ENCODE assay signal across 8 cellular contexts in the genomic region with DNA sequence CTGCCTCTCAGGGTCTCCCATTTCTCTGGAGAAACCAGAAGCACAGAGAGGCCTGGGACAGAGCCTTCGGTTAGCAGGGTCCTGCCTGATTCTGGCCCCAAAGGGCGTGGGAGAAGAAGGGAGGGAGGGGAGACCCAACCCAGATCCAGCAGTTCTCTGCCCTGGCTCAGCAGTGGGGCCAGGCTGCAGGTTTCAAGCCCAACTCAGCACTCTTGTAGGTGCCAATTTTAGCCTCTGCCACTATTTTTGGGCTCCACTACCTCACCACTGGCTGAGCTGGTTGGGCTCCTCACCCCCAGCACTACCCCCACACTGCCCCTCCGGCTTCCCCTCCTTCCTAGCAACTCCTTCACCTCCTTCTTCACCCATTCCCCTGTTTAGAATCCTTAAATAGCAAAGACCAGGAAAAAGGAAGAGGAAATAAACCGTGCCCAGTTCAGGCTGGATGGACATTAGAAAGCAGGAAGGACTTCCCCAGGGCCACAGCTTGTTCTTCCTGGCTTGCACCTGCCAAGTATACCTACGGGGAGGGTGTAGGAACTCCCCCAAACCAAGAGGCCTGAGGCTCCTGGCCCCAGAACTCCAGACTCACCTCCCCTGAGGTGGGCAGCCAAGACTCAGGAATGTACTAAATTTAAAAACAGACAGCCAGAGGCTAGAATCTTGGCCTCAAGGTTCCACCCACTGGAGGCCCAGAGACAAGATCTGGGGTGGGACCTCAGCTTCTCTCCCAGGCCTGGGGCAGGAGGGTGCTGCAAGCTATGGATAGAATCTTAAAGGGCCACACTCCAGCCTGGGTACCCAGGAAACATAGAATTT. TPM values are rescaled to one million over a fixed set of nuclear protein-coding genes. Genes with fewer than 3 reads are reported as not detected.
DNase-seq lines count a peak whose midpoint lies in the region; TF ChIP-seq lines count a peak whose summit lies in the region.

No MANE protein-coding gene starts in this region.

- H3K4me1 ChIP-seq in esophagus (ENCODE audit: control insufficient read depth in 2 of 2, insufficient read depth in 2 of 2, low read length in 1 of 2), result peaks cover 2 to 20% of the 10 kb centered on the region in 2 donors
- peaks cover 78% of the 10 kb centered on the region for H3K4me1 ChIP-seq in osteoblast (ENCODE audit: insufficient read depth, low read length)

- H3K79me2 ChIP-seq in osteoblast (ENCODE audit: insufficient read depth, low read length), result peaks cover 78% of the 10 kb centered on the region

- H3K9me3 ChIP-seq in esophagus (ENCODE audit: control insufficient read depth in 2 of 2, insufficient read depth in 1 of 2, low read depth in 1 of 2, low read length in 1 of 2) (no peaks in the 10 kb centered on the region), osteoblast (ENCODE audit: low read depth, low read length) (no peaks in the 10 kb centered on the region)

- peak overlapping the region; percentile 91 to 93 for H3K27ac ChIP-seq in esophagus (ENCODE audit: low read depth in 2 of 2, low read length in 1 of 2)
- H3K27ac ChIP-seq in osteoblast (ENCODE audit: low read depth, low read length), result peak overlapping the region; percentile 92

- peak; percentile 64 for TF ChIP-seq POLR2A in GM19193 (IDR thresholded peaks at IDR 0.05; ENCODE audit: extremely low read depth, insufficient read depth, insufficient read length)

- TF ChIP-seq CTCF in osteoblast (IDR thresholded peaks at IDR 0.05; ENCODE audit: extremely low read depth, low read depth, low read length), result no peak

- no peaks in the 10 kb centered on the region for H3K36me3 ChIP-seq in esophagus (ENCODE audit: control insufficient read depth in 2 of 2, insufficient read depth in 2 of 2, low read length in 1 of 2)
- H3K36me3 ChIP-seq in osteoblast (ENCODE audit: insufficient read depth, low read length), result no peaks in the 10 kb centered on the region

- DNase-seq in SIG-M5 (lab: John Stamatoyannopoulos, UW), result peak; percentile 29
- DNase-seq in osteoblast (ENCODE audit: insufficient read length, low spot score, missing footprints), result peak; percentile 85
- DNase-seq in T1000 (lab: John Stamatoyannopoulos, UW), result no peak
- no peak for DNase-seq in NCI-H1417 (lab: John Stamatoyannopoulos, UW)
- no peak for DNase-seq in NCI-H748 (lab: John Stamatoyannopoulos, UW; ENCODE audit: unreplicated experiment)
- DNase-seq in activated CD4-positive, CD25-positive, alpha-beta regulatory T cell treated with anti-CD3 and anti-CD28 coated beads, Interleukin-2, amount 50 U/mL, for 72 hours, result no peak

- H4K20me1 ChIP-seq in osteoblast (ENCODE audit: insufficient read depth, low read length), result peaks cover 17% of the 10 kb centered on the region

- H3K27me3 ChIP-seq in esophagus (ENCODE audit: control insufficient read depth in 1 of 2, insufficient read depth in 2 of 2, low read length in 2 of 2), result no peaks in the 10 kb centered on the region
- no peaks in the 10 kb centered on the region for H3K27me3 ChIP-seq in osteoblast (ENCODE audit: insufficient read depth, low read length)

- H3K4me3 ChIP-seq in esophagus (ENCODE audit: low read depth in 1 of 2, low read length in 2 of 2) (peak overlapping the region; percentile 76 to 94), osteoblast (ENCODE audit: insufficient read depth, low read length) (peak overlapping the region; percentile 91)

- no peak overlapping the region for H2AFZ ChIP-seq in osteoblast (ENCODE audit: low read length)

- WGBS in esophagus, 2 donors, result 13 to 17% methylated on average over 5 of the region's 5 CpGs

- H3K4me2 ChIP-seq in osteoblast (ENCODE audit: insufficient read depth, low read length), result peak overlapping the region; percentile 94

RNA-seq across cellular contexts. Expression of a gene that starts 1.4 kb away (rescaled TPM):
- polyA plus RNA-seq in esophagus, result 10 to 100 TPM; 15.9 to 26.6 TPM
- total RNA-seq in osteoblast, result 166 and 183 TPM in 2 replicates

RNA-seq across cellular contexts. Expression of a gene that starts 38.3 kb away (rescaled TPM):
- polyA plus RNA-seq in esophagus, result under 1 TPM; 0.04 to 0.08 TPM
- total RNA-seq in osteoblast, result not detected in 2 replicates

RNA-seq across cellular contexts. Expression of a gene that starts 41.0 kb away (rescaled TPM):
- polyA plus RNA-seq in esophagus, result 100 to 1,000 TPM in 1 of 2 donors, 10 to 100 TPM in 1; 67.0 to 145 TPM
- 332 and 415 TPM in 2 replicates for total RNA-seq in osteoblast

RNA-seq across cellular contexts. Expression of a gene that starts 45.5 kb away (rescaled TPM):
- polyA plus RNA-seq in esophagus, result 10 to 100 TPM; 11.9 to 29.6 TPM
- 32.7 and 37.3 TPM in 2 replicates for total RNA-seq in osteoblast

Comparison
In these comparisons a context has a peak if more than half of its experiments do, and no peak if none do; other contexts are left out.
1. DNase-seq: peak in SIG-M5 (single experiment) and osteoblast (single experiment); none in T1000 (single experiment), NCI-H1417 (0 of 3), NCI-H748 (single experiment) and activated CD4-positive, CD25-positive, alpha-beta regulatory T cell treated with anti-CD3 and anti-CD28 coated beads, Interleukin-2, amount 50 U/mL, for 72 hours (single experiment).